In the genomic region with DNA sequence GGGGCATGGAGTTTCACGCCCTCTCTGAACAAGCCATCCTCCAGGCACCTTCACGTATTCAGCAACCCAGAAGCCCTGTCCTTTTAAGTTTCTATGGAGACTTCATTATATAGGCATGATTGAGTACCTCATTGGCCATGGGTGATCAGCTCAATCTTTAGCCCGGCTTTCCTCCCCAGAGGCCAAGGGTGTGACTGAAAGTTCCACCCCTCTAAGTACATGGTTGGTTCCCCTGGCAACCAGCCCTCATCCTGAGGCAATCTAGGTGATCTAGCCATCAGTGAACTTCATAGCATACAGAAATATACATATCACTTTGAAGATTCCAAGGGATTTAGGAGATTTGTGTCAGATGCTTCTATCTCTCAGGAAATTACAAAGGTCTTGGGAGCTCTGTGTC, we compare ENCODE assay signal across 17 cellular contexts. TPM values are rescaled to one million over a fixed set of nuclear protein-coding genes. Genes with fewer than 3 reads are reported as not detected.
DNase-seq lines count a peak whose midpoint lies in the region; ATAC-seq and TF ChIP-seq lines count a peak whose summit lies in the region.
"Had no signal": no experiment of that assay in that cellular context is flagged by ENCODE, and none has a peak within 500 bp of the region (broad histone marks: within the 10 kb centered on the region; RNA-seq: fewer than 3 reads in every experiment).

No MANE protein-coding gene starts in this region.

- no peak overlapping the region for H3K27ac Mint-ChIP-seq in memory B cell
- H3K27ac Mint-ChIP-seq in stimulated activated naive B cell treated with anti-CD40 and anti-IgM and Interleukin-4, amounts not matched to agents 10 μg/mL and 1 μg/mL and 100 μg/mL, for 72 hours: no peak overlapping the region
- H3K27ac Mint-ChIP-seq: CD14-positive monocyte; CD8-positive, alpha-beta T cell; HFFc6; IgD-negative memory B cell had no signal

- H3K4me1 Mint-ChIP-seq in memory B cell: no peaks in the 10 kb centered on the region
- H3K4me1 Mint-ChIP-seq in stimulated activated naive B cell treated with anti-CD40 and anti-IgM and Interleukin-4, amounts not matched to agents 10 μg/mL and 1 μg/mL and 100 μg/mL, for 72 hours: peaks cover 7 to 11% of the 10 kb centered on the region in 2 donors

- H3K9me3 ChIP-seq in BLaER1 (no peaks in the 10 kb centered on the region), gastrocnemius medialis (no peaks in the 10 kb centered on the region)
- H3K9me3 ChIP-seq: BE2C had no signal

- no peak overlapping the region for H3K4me3 ChIP-seq in BLaER1
- no peak overlapping the region for H3K4me3 ChIP-seq in gastrocnemius medialis

- H3K27ac ChIP-seq in BLaER1: no peak overlapping the region
- no peak overlapping the region for H3K27ac ChIP-seq in gastrocnemius medialis

- H3K36me3 ChIP-seq in BLaER1 (peaks cover 22% of the 10 kb centered on the region; the same call in 1 of the 2 replicates), gastrocnemius medialis (peaks cover 0 to 58% of the 10 kb centered on the region in 2 donors)
- H3K36me3 ChIP-seq: BE2C had no signal

- in situ Hi-C loops in gastrocnemius medialis (cut with MboI; ENCODE audit: low sequenced_read_pairs in 4 of 4): no loop called here

- peaks cover 12% of the 10 kb centered on the region for H3K36me3 Mint-ChIP-seq in memory B cell
- H3K36me3 Mint-ChIP-seq in stimulated activated naive B cell treated with anti-CD40 and anti-IgM and Interleukin-4, amounts not matched to agents 10 μg/mL and 1 μg/mL and 100 μg/mL, for 72 hours: peaks cover 4 to 8% of the 10 kb centered on the region in 2 donors

- H3K4me3 Mint-ChIP-seq in memory B cell: no peak overlapping the region
- H3K4me3 Mint-ChIP-seq in stimulated activated naive B cell treated with anti-CD40 and anti-IgM and Interleukin-4, amounts not matched to agents 10 μg/mL and 1 μg/mL and 100 μg/mL, for 72 hours: no peak overlapping the region
- H3K4me3 Mint-ChIP-seq: CD14-positive monocyte; CD8-positive, alpha-beta T cell; HFFc6; IgD-negative memory B cell had no signal

- no peaks in the 10 kb centered on the region for H3K27me3 Mint-ChIP-seq in memory B cell
- H3K27me3 Mint-ChIP-seq in stimulated activated naive B cell treated with anti-CD40 and anti-IgM and Interleukin-4, amounts not matched to agents 10 μg/mL and 1 μg/mL and 100 μg/mL, for 72 hours: peaks cover 4 to 5% of the 10 kb centered on the region in 2 donors
- H3K27me3 Mint-ChIP-seq: IgD-negative memory B cell had no signal

- DNase-seq in NCI-H69 (lab: John Stamatoyannopoulos, UW) (peak; percentile 57), memory B cell (ENCODE audit: low spot score in 2 of 2) (no peak), gastrocnemius medialis (no peak), NCI-H226 (no peak)
- DNase-seq in stimulated activated naive B cell treated with anti-CD40 and anti-IgM and Interleukin-4, amounts not matched to agents 10 μg/mL and 1 μg/mL and 100 μg/mL, for 72 hours: no peak
- DNase-seq: BE2C; CD8-positive, alpha-beta T cell; COR-L47; DMS153; DMS79 treated with DMSO at 0.1 percent for 48 hours; EL; HCEC 1CT; HFFc6 had no signal

- peaks cover 8% of the 10 kb centered on the region for H3K4me1 ChIP-seq in BLaER1
- H3K4me1 ChIP-seq in gastrocnemius medialis: no peaks in the 10 kb centered on the region
- H3K4me1 ChIP-seq: BE2C had no signal

- peak overlapping the region; percentile 33 for H3K4me2 ChIP-seq in BLaER1

- TF ChIP-seq CTCF in gastrocnemius medialis (IDR thresholded peaks at IDR 0.05 in 4 of 5, conservative IDR thresholded peaks at IDR 0.05 in 1 of 5): no peak

- no peak overlapping the region for H3K9ac ChIP-seq in BLaER1

- H4K20me1 ChIP-seq in BLaER1: no peaks in the 10 kb centered on the region

- no peak for TF ChIP-seq POLR2A in gastrocnemius medialis (IDR thresholded peaks at IDR 0.05)

- intact Hi-C loops in gastrocnemius medialis (cut with DNase I; ENCODE audit: low total_unique reads): no loop called here

- H3K9me3 Mint-ChIP-seq in memory B cell: no peaks in the 10 kb centered on the region
- no peaks in the 10 kb centered on the region for H3K9me3 Mint-ChIP-seq in stimulated activated naive B cell treated with anti-CD40 and anti-IgM and Interleukin-4, amounts not matched to agents 10 μg/mL and 1 μg/mL and 100 μg/mL, for 72 hours
- H3K9me3 Mint-ChIP-seq: CD8-positive, alpha-beta T cell; HFFc6; IgD-negative memory B cell had no signal

- ATAC-seq in memory B cell (ENCODE audit: low read depth) (peak; percentile 59), gastrocnemius medialis (no peak), HG03139 (IDR thresholded peaks at IDR 0.05; ENCODE audit: unreplicated experiment) (no peak)
- ATAC-seq in stimulated activated naive B cell treated with anti-CD40 and anti-IgM and Interleukin-4, amounts not matched to agents 10 μg/mL and 1 μg/mL and 100 μg/mL, for 72 hours (replicated peaks): peak; percentile 72 to 82
- ATAC-seq: CD8-positive, alpha-beta T cell had no signal

- H3K27me3 ChIP-seq in BLaER1 (no peaks in the 10 kb centered on the region), gastrocnemius medialis (no peaks in the 10 kb centered on the region)
- H3K27me3 ChIP-seq: BE2C had no signal

RNA-seq across cellular contexts. Expression of a gene that starts 21.3 kb away (rescaled TPM):
- 10 to 100 TPM; 37.7 to 58.8 (median 48.4) TPM for total RNA-seq in gastrocnemius medialis

RNA-seq across cellular contexts. Expression of a gene that starts 28.2 kb away (rescaled TPM):
- 1 to 10 TPM; 2.7 to 6.5 (median 4.3) TPM for total RNA-seq in gastrocnemius medialis

Comparison
In these comparisons a context has a peak if more than half of its experiments do, and no peak if none do; other contexts are left out.
1. ATAC-seq: peak in memory B cell (single experiment) and stimulated activated naive B cell treated with anti-CD40 and anti-IgM and Interleukin-4, amounts not matched to agents 10 μg/mL and 1 μg/mL and 100 μg/mL, for 72 hours (2 of 2); none in gastrocnemius medialis (0 of 2) and HG03139 (single experiment).